In genomic region chr5:67855523-67855922, GRCh38 we compare ENCODE assay signal across 19 cellular contexts.
DNase-seq lines count a peak whose midpoint lies in the region; ATAC-seq and TF ChIP-seq lines count a peak whose summit lies in the region.
"Had no signal": no experiment of that assay in that cellular context is flagged by ENCODE, and none has a peak within 500 bp of the region (broad histone marks: within the 10 kb centered on the region; RNA-seq: fewer than 3 reads in every experiment).

No MANE protein-coding gene starts in this region.

- WGBS in neuronal stem cell (ENCODE audit: extremely low coverage in 2 of 2, insufficient read length in 2 of 2, insufficient replicate concordance in 1 of 2), 2 donors, result no CpG with 5 or more reads among the region's 5 CpGs

- H2BK15ac ChIP-seq in neuronal stem cell (ENCODE audit: low read length), result no peak overlapping the region

- H3K9ac ChIP-seq in neuronal stem cell (ENCODE audit: low read depth, low read length, poor library complexity) (no peak overlapping the region), colonic mucosa (ENCODE audit: low read depth in 2 of 2, low read length in 2 of 2) (no peak overlapping the region)
- H3K9ac ChIP-seq: KMS-11 had no signal

- H3K27me3 Mint-ChIP-seq in naive thymus-derived CD4-positive, alpha-beta T cell, result peaks cover 0 to 6% (median 0%) of the 10 kb centered on the region in 5 donors

- H3K27me3 ChIP-seq in GM06990 (replicated peaks; ENCODE audit: control insufficient read depth, insufficient read depth, low read length), result no peaks in the 10 kb centered on the region
- H3K27me3 ChIP-seq in neuronal stem cell (ENCODE audit: control insufficient read depth in 3 of 3, insufficient read depth in 3 of 3, low read depth in 1 of 3, low read length in 3 of 3), result no peaks in the 10 kb centered on the region
- H3K27me3 ChIP-seq in colonic mucosa, result no peaks in the 10 kb centered on the region
- no peaks in the 10 kb centered on the region for H3K27me3 ChIP-seq in naive thymus-derived CD4-positive, alpha-beta T cell (ENCODE audit: control insufficient read depth in 2 of 2, insufficient read depth in 2 of 2, low read length in 2 of 2)
- H3K27me3 ChIP-seq: BE2C had no signal

- POLR2A ChIA-PET in naive thymus-derived CD4-positive, alpha-beta T cell (lab: Charles Lee), result no interaction called here

- H2BK5ac ChIP-seq in neuronal stem cell (ENCODE audit: low read length), result no peak overlapping the region

- H3K4me2 ChIP-seq in neuronal stem cell (ENCODE audit: insufficient read depth, low read length, poor library complexity, severe bottlenecking), result no peak overlapping the region
- H3K4me2 ChIP-seq: KMS-11 had no signal

- H4K91ac ChIP-seq in neuronal stem cell (ENCODE audit: low read depth, low read length, poor library complexity), result no peak overlapping the region

- peaks cover 2 to 4% of the 10 kb centered on the region in 2 donors for H3K4me1 ChIP-seq in neuronal stem cell (ENCODE audit: control insufficient read depth in 2 of 2, insufficient read depth in 1 of 2, low read depth in 1 of 2, low read length in 2 of 2)
- no peaks in the 10 kb centered on the region for H3K4me1 ChIP-seq in colonic mucosa
- no peaks in the 10 kb centered on the region for H3K4me1 ChIP-seq in naive thymus-derived CD4-positive, alpha-beta T cell (ENCODE audit: control insufficient read depth in 2 of 2, insufficient read depth in 2 of 2, low read length in 2 of 2)
- H3K4me1 ChIP-seq: BE2C had no signal

- no peak overlapping the region for H3K27ac ChIP-seq in neuronal stem cell (replicated peaks; ENCODE audit: low read length)
- no peak overlapping the region for H3K27ac ChIP-seq in colonic mucosa
- H3K27ac ChIP-seq in naive thymus-derived CD4-positive, alpha-beta T cell (ENCODE audit: low read depth, low read length), result no peak overlapping the region
- H3K27ac ChIP-seq: HL-60, KMS-11 had no signal

- H2AK5ac ChIP-seq in neuronal stem cell (ENCODE audit: low read depth, low read length), result no peak overlapping the region

- H2BK120ac ChIP-seq in neuronal stem cell (ENCODE audit: low read depth, low read length), result no peak overlapping the region

- no peaks in the 10 kb centered on the region for H3K4me1 Mint-ChIP-seq in naive thymus-derived CD4-positive, alpha-beta T cell
- H3K4me1 Mint-ChIP-seq: CD4-positive, CD25-positive, alpha-beta regulatory T cell had no signal

- H3K4ac ChIP-seq in neuronal stem cell (ENCODE audit: low read length), result no peak overlapping the region

- H2BK12ac ChIP-seq in neuronal stem cell (ENCODE audit: low read length), result no peak overlapping the region

- intact Hi-C loops in colonic mucosa (cut with DNase I), result no loop called here
- intact Hi-C loops in naive thymus-derived CD4-positive, alpha-beta T cell (cut with micrococcal nuclease), result loop anchor here in 1 of 2 donors (10.0 kb wide), 1 partner anchor 611 kb away; no protein-coding TSS in a partner anchor
- intact Hi-C loops in left ventricle myocardium superior (cut with micrococcal nuclease), result no loop called here

- H3K36me3 Mint-ChIP-seq in naive thymus-derived CD4-positive, alpha-beta T cell, result no peaks in the 10 kb centered on the region
- H3K36me3 Mint-ChIP-seq: CD4-positive, CD25-positive, alpha-beta regulatory T cell had no signal

- no peak overlapping the region for H3K14ac ChIP-seq in neuronal stem cell (ENCODE audit: low read length)

- H3K9me3 Mint-ChIP-seq in naive thymus-derived CD4-positive, alpha-beta T cell, result peaks cover 0 to 6% (median 1%) of the 10 kb centered on the region in 11 donors

- no peaks in the 10 kb centered on the region for H3K79me1 ChIP-seq in neuronal stem cell (ENCODE audit: low read depth, low read length)

- DNase-seq in Ammon's horn (ENCODE audit: low spot score) (peak; percentile 20), GM06990 (ENCODE audit: extremely low read depth, insufficient read length) (peak; percentile 3), neuronal stem cell (ENCODE audit: low spot score) (no peak), colonic mucosa (no peak), left ventricle myocardium superior (no peak)
- no peak for DNase-seq in activated CD4-positive, alpha-beta T cell treated with anti-CD3 and anti-CD28 coated beads, Interleukin-2, amount 50 U/mL, for 1 hour
- no peak for DNase-seq in naive thymus-derived CD4-positive, alpha-beta T cell
- DNase-seq: 8988T; BE2C; C1 segment of cervical spinal cord; Caco-2; CD4-positive, CD25-positive, alpha-beta regulatory T cell; DMS53; DND-41; EL; H9 had no signal

- TF ChIP-seq CTCF in GM06990 (IDR thresholded peaks at IDR 0.05; ENCODE audit: insufficient read depth, low read length, poor library complexity, severe bottlenecking) (no peak), colonic mucosa (IDR thresholded peaks at IDR 0.05) (no peak)

- H3K9me3 ChIP-seq in neuronal stem cell (replicated peaks in 1 of 2; ENCODE audit: control insufficient read depth in 2 of 2, insufficient read depth in 1 of 2, low read depth in 1 of 2, low read length in 2 of 2) (no peaks in the 10 kb centered on the region), colonic mucosa (no peaks in the 10 kb centered on the region)
- H3K9me3 ChIP-seq in naive thymus-derived CD4-positive, alpha-beta T cell (ENCODE audit: control insufficient read depth in 2 of 3, low read length in 3 of 3), result no peaks in the 10 kb centered on the region
- H3K9me3 ChIP-seq: BE2C, Caco-2 had no signal

- CTCF ChIA-PET in naive thymus-derived CD4-positive, alpha-beta T cell (lab: Charles Lee), result no interaction called here

- peak overlapping the region; percentile 45 for H2AFZ ChIP-seq in neuronal stem cell (ENCODE audit: low read length)

- no peak overlapping the region for H4K8ac ChIP-seq in neuronal stem cell (ENCODE audit: low read depth, low read length)

- no peak overlapping the region for H3K23ac ChIP-seq in neuronal stem cell (ENCODE audit: low read depth, low read length, poor library complexity)

- H3K4me3 ChIP-seq in GM06990 (replicated peaks; ENCODE audit: low read depth, low read length) (no peak overlapping the region), neuronal stem cell (ENCODE audit: low read length in 2 of 2) (no peak overlapping the region), colonic mucosa (no peak overlapping the region)
- no peak overlapping the region for H3K4me3 ChIP-seq in naive thymus-derived CD4-positive, alpha-beta T cell (ENCODE audit: low read length)

- no peak overlapping the region for H3K4me3 Mint-ChIP-seq in naive thymus-derived CD4-positive, alpha-beta T cell
- H3K4me3 Mint-ChIP-seq: CD4-positive, CD25-positive, alpha-beta regulatory T cell; H9 had no signal

- H3K36me3 ChIP-seq in GM06990 (ENCODE audit: control insufficient read depth, insufficient read depth, low read length), result no peaks in the 10 kb centered on the region
- no peaks in the 10 kb centered on the region for H3K36me3 ChIP-seq in neuronal stem cell (replicated peaks in 1 of 2; ENCODE audit: control insufficient read depth in 2 of 2, insufficient read depth in 2 of 2, low read length in 2 of 2)
- no peaks in the 10 kb centered on the region for H3K36me3 ChIP-seq in colonic mucosa
- no peaks in the 10 kb centered on the region for H3K36me3 ChIP-seq in naive thymus-derived CD4-positive, alpha-beta T cell (ENCODE audit: control insufficient read depth in 2 of 3, insufficient read depth in 3 of 3, low read length in 3 of 3)
- H3K36me3 ChIP-seq: BE2C had no signal

- no peak overlapping the region for H3K27ac Mint-ChIP-seq in naive thymus-derived CD4-positive, alpha-beta T cell
- H3K27ac Mint-ChIP-seq: CD4-positive, CD25-positive, alpha-beta regulatory T cell had no signal

- ATAC-seq in HG02798 (IDR thresholded peaks at IDR 0.05; ENCODE audit: poor library complexity, unreplicated experiment) (peak; percentile 72), left ventricle myocardium superior (no peak)
- no peak for ATAC-seq in naive thymus-derived CD4-positive, alpha-beta T cell

- H3K18ac ChIP-seq in neuronal stem cell (ENCODE audit: low read length), result no peak overlapping the region

Comparison
In these comparisons a context has a peak if more than half of its experiments do, and no peak if none do; other contexts are left out.
1. DNase-seq: peak in Ammon's horn (single experiment) and GM06990 (single experiment); none in neuronal stem cell (single experiment), colonic mucosa (single experiment), activated CD4-positive, alpha-beta T cell treated with anti-CD3 and anti-CD28 coated beads, Interleukin-2, amount 50 U/mL, for 1 hour (single experiment), naive thymus-derived CD4-positive, alpha-beta T cell (0 of 9) and left ventricle myocardium superior (single experiment).